In the genomic region with DNA sequence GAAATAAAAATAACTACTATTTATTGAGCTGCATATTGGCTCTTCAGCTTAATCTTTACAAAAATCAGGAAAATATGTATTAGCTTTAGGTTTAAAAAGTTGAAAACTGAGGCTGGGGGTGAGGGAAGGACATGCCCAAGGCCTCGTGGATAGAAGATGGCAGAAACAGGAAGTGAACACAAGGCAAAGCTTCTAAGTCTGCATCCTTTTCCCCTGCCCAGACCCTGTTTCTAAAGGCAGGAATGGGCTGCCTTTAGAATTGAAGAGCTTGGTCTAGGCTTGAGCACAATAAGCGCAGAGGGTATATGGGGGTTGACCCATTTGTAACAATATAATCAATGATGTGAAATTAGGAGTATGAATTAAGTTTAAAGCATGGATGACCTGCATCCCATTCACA, we compare ENCODE assay signal across 8 cellular contexts. TPM values are rescaled to one million over a fixed set of nuclear protein-coding genes. Genes with fewer than 3 reads are reported as not detected.
"Had no signal": no experiment of that assay in that cellular context is flagged by ENCODE, and none has a peak within 500 bp of the region (broad histone marks: within the 10 kb centered on the region; RNA-seq: fewer than 3 reads in every experiment).

No MANE protein-coding gene starts in this region.

- DNase-seq: H9, IMR-90, KBM-7 had no signal

- H3K27ac ChIP-seq: KMS-11 had no signal

- H3K9ac ChIP-seq: KMS-11 had no signal

- FAIRE-seq: H1, H54, HTR-8/SVneo had no signal

- H3K4me3 ChIP-seq: GM23338 had no signal

- ATAC-seq: GM23338 had no signal

- H3K4me2 ChIP-seq: GM23338, KMS-11 had no signal

- H2AFZ ChIP-seq: GM23338 had no signal

RNA-seq across cellular contexts. Expression of a gene that starts 6.1 kb away (rescaled TPM):
- total RNA-seq: GM23338, H1, H9, IMR-90 had no signal
- polyA plus RNA-seq: H1, IMR-90 had no signal
